In the genomic region with DNA sequence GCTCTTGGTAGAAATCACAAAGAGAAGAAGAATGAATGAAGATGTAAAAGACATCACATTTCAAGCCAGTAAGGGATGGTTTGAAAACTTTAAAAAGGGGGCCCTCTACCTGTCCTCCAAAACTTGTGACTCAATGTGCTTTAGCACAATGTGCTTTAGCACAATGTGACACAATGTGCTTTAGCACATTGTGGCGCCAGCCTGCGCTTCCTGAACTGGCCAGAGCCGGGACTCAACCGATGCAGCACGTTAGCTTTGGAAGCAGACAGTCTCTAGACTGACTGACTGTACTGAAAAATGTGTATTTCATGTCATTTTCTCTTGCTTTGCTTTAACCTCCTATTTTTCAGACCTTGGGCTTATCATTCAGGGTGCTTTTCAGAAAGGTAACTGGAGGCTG, we compare ENCODE assay signal across 15 cellular contexts.
A peak's percentile ranks its signal among the peaks of the same experiment; 100 is the strongest.
DNase-seq lines count a peak whose midpoint lies in the region; ATAC-seq lines count a peak whose summit lies in the region.
"Had no signal": no experiment of that assay in that cellular context is flagged by ENCODE, and none has a peak within 500 bp of the region (broad histone marks: within the 10 kb centered on the region; RNA-seq: fewer than 3 reads in every experiment).

No MANE protein-coding gene starts in this region.

- H3K4me3 Mint-ChIP-seq in activated T-cell treated with anti-CD3 and anti-CD28 coated beads, Interleukin-2, amount 50 U/mL, for 72 hours, result peak overlapping the region; percentile 52 to 62
- H3K4me3 Mint-ChIP-seq in memory B cell, result no peak overlapping the region

- H3K9me3 Mint-ChIP-seq in activated T-cell treated with anti-CD3 and anti-CD28 coated beads, Interleukin-2, amount 50 U/mL, for 72 hours, result peaks cover 0 to 2% of the 10 kb centered on the region in 2 donors
- no peaks in the 10 kb centered on the region for H3K9me3 Mint-ChIP-seq in memory B cell

- peaks cover 0 to 2% of the 10 kb centered on the region in 2 donors for H3K36me3 Mint-ChIP-seq in activated T-cell treated with anti-CD3 and anti-CD28 coated beads, Interleukin-2, amount 50 U/mL, for 72 hours (ENCODE audit: insufficient read depth in 2 of 2)
- peaks cover 6% of the 10 kb centered on the region for H3K36me3 Mint-ChIP-seq in memory B cell

- H3K4me1 Mint-ChIP-seq in activated T-cell treated with anti-CD3 and anti-CD28 coated beads, Interleukin-2, amount 50 U/mL, for 72 hours (ENCODE audit: low read depth), result peaks cover 79% of the 10 kb centered on the region
- H3K4me1 Mint-ChIP-seq in memory B cell, result peaks cover 45% of the 10 kb centered on the region

- peak; percentile 14 for DNase-seq in stimulated activated naive CD4-positive, alpha-beta T cell treated with Interleukin-2 at 50 U/mL for 16 hours (lab: John Stamatoyannopoulos, UW)
- DNase-seq in stimulated activated naive CD4-positive, alpha-beta T cell (lab: John Stamatoyannopoulos, UW), result no peak
- peak in 1 of 2 donors; percentile 32 for DNase-seq in activated T-cell treated with anti-CD3 and anti-CD28 coated beads, Interleukin-2, amount 50 U/mL, for 72 hours
- no peak for DNase-seq in memory B cell (ENCODE audit: low spot score in 2 of 2)
- DNase-seq in NCI-H510A treated with DMSO at 0.1 percent for 48 hours (lab: John Stamatoyannopoulos, UW), result no peak
- DNase-seq in NCI-H1930 (lab: John Stamatoyannopoulos, UW), result no peak
- no peak for DNase-seq in H4 (ENCODE audit: low spot score)
- DNase-seq: activated effector memory CD4-positive, alpha-beta T cell treated with anti-CD3 and anti-CD28 coated beads, Interleukin-2, amount 50 U/mL, for 16 hours; mesenchymal stem cell; MG63; NCI-H748 treated with DMSO at 0.1 percent for 48 hours; retina; T-helper 1 cell had no signal

- ATAC-seq in activated T-cell treated with anti-CD3 and anti-CD28 coated beads, Interleukin-2, amount 50 U/mL, for 72 hours (replicated peaks in 1 of 2), result peak in 1 of 2 donors; percentile 25
- ATAC-seq in memory B cell (ENCODE audit: low read depth) (no peak), GM18502 (IDR thresholded peaks at IDR 0.05; ENCODE audit: poor library complexity, unreplicated experiment) (no peak)
- ATAC-seq: HCT116 had no signal

- no peaks in the 10 kb centered on the region for H3K27me3 Mint-ChIP-seq in activated T-cell treated with anti-CD3 and anti-CD28 coated beads, Interleukin-2, amount 50 U/mL, for 72 hours (ENCODE audit: low read depth)
- no peaks in the 10 kb centered on the region for H3K27me3 Mint-ChIP-seq in memory B cell

- H3K27ac Mint-ChIP-seq in activated T-cell treated with anti-CD3 and anti-CD28 coated beads, Interleukin-2, amount 50 U/mL, for 72 hours, result no peak overlapping the region
- H3K27ac Mint-ChIP-seq in memory B cell, result peak overlapping the region; percentile 46
